ENCODE assay signal across 9 cellular contexts in the genomic region with DNA sequence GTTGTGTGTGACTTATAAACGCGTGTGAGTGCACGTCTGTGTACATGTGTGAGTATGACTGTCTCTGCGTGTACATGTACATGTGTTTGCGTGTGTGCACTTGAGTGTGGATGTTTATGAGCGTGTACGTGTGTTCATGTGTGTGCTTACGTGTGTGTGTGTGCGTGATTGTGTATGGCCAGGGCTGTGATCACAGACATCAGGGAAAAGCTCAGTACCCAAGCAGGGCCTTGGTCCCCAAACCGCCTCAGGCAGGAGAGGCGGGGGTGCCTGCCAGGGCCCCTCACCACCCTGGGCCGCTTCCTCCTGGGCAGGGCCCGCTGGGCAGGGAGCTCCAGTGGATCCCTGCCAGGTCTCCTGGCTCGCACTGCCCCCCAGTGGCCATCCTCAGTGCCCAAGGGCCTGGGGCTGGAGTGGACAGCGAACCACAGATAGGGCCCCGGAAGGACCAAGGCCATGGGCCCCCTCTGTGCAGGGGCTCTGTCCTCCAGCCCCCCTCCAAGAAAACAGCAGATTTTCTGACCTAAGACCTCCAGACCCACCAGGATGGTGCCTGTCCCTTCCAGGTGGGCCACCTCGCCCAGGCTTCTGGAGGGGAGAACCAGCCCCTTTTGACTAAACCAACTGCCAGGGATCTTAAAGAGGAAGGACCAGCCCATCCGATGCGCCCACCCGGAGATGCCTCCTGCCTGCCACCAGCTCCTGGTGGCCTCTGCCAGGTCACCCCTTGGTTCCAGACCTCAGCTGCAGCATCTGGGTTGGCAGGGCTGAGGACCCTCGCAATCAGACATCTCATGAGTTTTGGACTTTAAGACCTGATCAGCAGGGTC.
DNase-seq lines count a peak whose midpoint lies in the region; ATAC-seq, FAIRE-seq and TF ChIP-seq lines count a peak whose summit lies in the region.
"Had no signal": no experiment of that assay in that cellular context is flagged by ENCODE, and none has a peak within 500 bp of the region (broad histone marks: within the 10 kb centered on the region; RNA-seq: fewer than 3 reads in every experiment).

No MANE protein-coding gene starts in this region.

- H3K27ac ChIP-seq in AG04450 (ENCODE audit: low read depth, low read length), result no peak overlapping the region
- no peak overlapping the region for H3K27ac ChIP-seq in HepG2 (ENCODE audit: extremely low read length, insufficient read depth, low read length)

- H3K4me3 ChIP-seq in AG04450 (ENCODE audit: low read depth, low read length), result no peak overlapping the region
- peak overlapping the region in 1 of 3 experiments; percentile 15; a peak in 1 of 6 replicates for H3K4me3 ChIP-seq in HepG2 (replicated peaks in 1 of 3; ENCODE audit: insufficient read depth in 1 of 3, low read depth in 2 of 3, low read length in 3 of 3)

- peak; percentile 82 for TF ChIP-seq CTCF in AG04450 (IDR thresholded peaks at IDR 0.05; ENCODE audit: low read depth, low read length)
- TF ChIP-seq CTCF in GM10248 (IDR thresholded peaks at IDR 0.05; ENCODE audit: control extremely low read depth, extremely low read depth, low read depth, missing control alignments), result peak; percentile 46
- peak; percentile 97 for TF ChIP-seq CTCF in HepG2 (CRISPR knock-in tag; IDR thresholded peaks at IDR 0.05)

- no peak overlapping the region for H3K9ac ChIP-seq in HepG2 (ENCODE audit: insufficient read depth, low read depth, low read length)

- ATAC-seq in HepG2 (peak; percentile 91), HG02678 (IDR thresholded peaks at IDR 0.05; ENCODE audit: unreplicated experiment) (no peak)
- peak; percentile 62 for ATAC-seq in stimulated activated naive CD8-positive, alpha-beta T cell treated with anti-CD3 and anti-CD28 coated beads, Interleukin-15, amount 100 ng/mL, for 72 hours

- no peaks in the 10 kb centered on the region for H3K79me2 ChIP-seq in HepG2 (ENCODE audit: insufficient read depth, low read length)

- H3K4me1 ChIP-seq in HepG2 (ENCODE audit: insufficient read depth, low read length), result peaks cover 74% of the 10 kb centered on the region

- POLR2A ChIA-PET in AG04450 (lab: Yijun Ruan, JAX), result no interaction called here
- POLR2A ChIA-PET in GM10248 (lab: Yijun Ruan, JAX), result no interaction called here
- POLR2A ChIA-PET in HepG2 (lab: Yijun Ruan, JAX), result interaction anchor here (0.6 to 6.5 kb wide), 2 partner anchors 50 to 53 kb away, joined by 3 to 76 read pairs; no protein-coding TSS in a partner anchor

- DNase-seq in AG04450 (ENCODE audit: low read depth, low spot score), result no peak
- DNase-seq in GM10248 (ENCODE audit: extremely low spot score), result peak; percentile 48
- peak; percentile 44 for DNase-seq in NCI-H510A (lab: John Stamatoyannopoulos, UW)
- peak; percentile 72 to 82 for DNase-seq in T47D (ENCODE audit: low read depth in 1 of 2, low spot score in 1 of 2)
- DNase-seq in HepG2 (ENCODE audit: low spot score), result peak; percentile 47
- peak; percentile 36 to 45 for DNase-seq in stimulated activated naive CD8-positive, alpha-beta T cell treated with anti-CD3 and anti-CD28 coated beads, Interleukin-15, amount 100 ng/mL, for 72 hours
- DNase-seq in activated effector memory CD4-positive, alpha-beta T cell treated with Interleukin-2 at 50 U/mL for 16 hours, result no peak

- no peak for FAIRE-seq in HepG2 (lab: Jason Lieb, UNC)

- intact Hi-C loops in HepG2 (cut with micrococcal nuclease; ENCODE audit: unreplicated experiment), result loop anchor here (1.0 to 5.0 kb wide), 3 partner anchors 329 to 392 kb away; no protein-coding TSS in a partner anchor

- peak overlapping the region; percentile 50 for H3K4me2 ChIP-seq in HepG2 (ENCODE audit: low read depth, low read length)

- no peak for TF ChIP-seq POLR2A in HepG2 (IDR thresholded peaks at IDR 0.05; ENCODE audit: insufficient read depth in 1 of 2, low read depth in 2 of 2, low read length in 2 of 2)

- H3K36me3 ChIP-seq in HepG2 (replicated peaks in 1 of 2; ENCODE audit: control insufficient read depth in 1 of 2, insufficient read depth in 2 of 2, low read length in 2 of 2), result no peaks in the 10 kb centered on the region

- H2AFZ ChIP-seq in HepG2 (ENCODE audit: low read length), result no peak overlapping the region

- H3K9me3 Mint-ChIP-seq in stimulated activated naive CD8-positive, alpha-beta T cell treated with anti-CD3 and anti-CD28 coated beads, Interleukin-15, amount 100 ng/mL, for 72 hours, result no peaks in the 10 kb centered on the region
- H3K9me3 Mint-ChIP-seq: memory B cell had no signal

- no peak overlapping the region for H3K4me3 Mint-ChIP-seq in stimulated activated naive CD8-positive, alpha-beta T cell treated with anti-CD3 and anti-CD28 coated beads, Interleukin-15, amount 100 ng/mL, for 72 hours
- H3K4me3 Mint-ChIP-seq: memory B cell had no signal

- H3K27ac Mint-ChIP-seq in stimulated activated naive CD8-positive, alpha-beta T cell treated with anti-CD3 and anti-CD28 coated beads, Interleukin-15, amount 100 ng/mL, for 72 hours, result no peak overlapping the region
- H3K27ac Mint-ChIP-seq: memory B cell had no signal

- TF ChIP-seq EP300 in HepG2 (IDR thresholded peaks at IDR 0.05; ENCODE audit: low read depth in 2 of 2, low read length in 2 of 2) (no peak), HepG2 (CRISPR knock-in tag; IDR thresholded peaks at IDR 0.05; ENCODE audit: borderline replicate concordance) (no peak)

- H3K9me3 ChIP-seq in AG04450 (ENCODE audit: control insufficient read depth, insufficient read depth, low read length) (no peaks in the 10 kb centered on the region), HepG2 (ENCODE audit: low read length) (no peaks in the 10 kb centered on the region)

- peaks cover 8% of the 10 kb centered on the region for H3K27me3 ChIP-seq in AG04450 (ENCODE audit: control insufficient read depth, insufficient read depth, low read length)
- peaks cover 0 to 10% of the 10 kb centered on the region in 2 experiments; a peak in 2 of 5 replicates for H3K27me3 ChIP-seq in HepG2 (ENCODE audit: control insufficient read depth in 1 of 2, insufficient read depth in 2 of 2, low read length in 2 of 2)

- H4K20me1 ChIP-seq in HepG2 (ENCODE audit: insufficient read depth, low read length), result no peaks in the 10 kb centered on the region

- 43% methylated on average over 12 of the region's 21 CpGs for WGBS in HepG2 (ENCODE audit: low lambda C conversion rate)

- no TSS peak for BruUV-seq in HepG2 (replicated peaks; lab: Mats Ljungman, UMichigan)

- H3K4me1 Mint-ChIP-seq in stimulated activated naive CD8-positive, alpha-beta T cell treated with anti-CD3 and anti-CD28 coated beads, Interleukin-15, amount 100 ng/mL, for 72 hours, result no peaks in the 10 kb centered on the region
- H3K4me1 Mint-ChIP-seq: memory B cell had no signal

- CTCF ChIA-PET in AG04450 (lab: Charles Lee) (interaction anchor here (0.6 to 2.0 kb wide), 14 partner anchors 9 to 851 kb away, joined by 3 to 10 read pairs (median 4); no protein-coding TSS in a partner anchor), GM10248 (lab: Yijun Ruan, JAX) (interaction anchor here (1.4 to 1.5 kb wide), 2 partner anchors 10 to 858 kb away, joined by 3 read pairs; no protein-coding TSS in a partner anchor), HepG2 (lab: Yijun Ruan, JAX; ENCODE audit: low intra/inter-chr PET ratio, low total read pairs) (interaction anchor here (1.2 kb wide), 1 partner anchor 52 kb away, joined by 5 read pairs; no protein-coding TSS in a partner anchor)

- in situ Hi-C loops in T47D (cut with HindIII; ENCODE audit: low pct_unique_long_range_greater_than_20kb, low sequenced_read_pairs), result no loop called here
- in situ Hi-C loops in HepG2 (cut with HindIII; ENCODE audit: extremely low pct_ligation_motif_present, low pct_unique_long_range_greater_than_20kb), result loop anchor here (5.0 to 10.0 kb wide), 2 partner anchors 53 to 330 kb away; partner anchors contain the start of gene RTL1

- TF ChIP-seq RAD21 in HepG2 (CRISPR knock-in tag; IDR thresholded peaks at IDR 0.05), result peak; percentile 96

- H3K27me3 Mint-ChIP-seq in stimulated activated naive CD8-positive, alpha-beta T cell treated with anti-CD3 and anti-CD28 coated beads, Interleukin-15, amount 100 ng/mL, for 72 hours, result no peaks in the 10 kb centered on the region

TF ChIP-seq in HepG2, 621 proteins besides CTCF, POLR2A, EP300 and RAD21 (continues in another document):
- TF ChIP-seq ZBED4 (CRISPR knock-in tag; IDR thresholded peaks at IDR 0.05; ENCODE audit: borderline replicate concordance), result 0 out of 2 replicates have a peak, but pooled peaks have one; percentile 44

Comparison
In these comparisons a context has a peak if more than half of its experiments do, and no peak if none do; other contexts are left out.
1. DNase-seq: peak in GM10248 (single experiment), NCI-H510A (single experiment), T47D (2 of 2), HepG2 (single experiment) and stimulated activated naive CD8-positive, alpha-beta T cell treated with anti-CD3 and anti-CD28 coated beads, Interleukin-15, amount 100 ng/mL, for 72 hours (2 of 2); none in AG04450 (single experiment) and activated effector memory CD4-positive, alpha-beta T cell treated with Interleukin-2 at 50 U/mL for 16 hours (single experiment).
2. CTCF ChIP-seq: peak in every context shown above with its lines; median percentile 97 in HepG2; 82 in AG04450; 46 in GM10248.